In genomic region chr2:195479407-195479806, GRCh38 we compare ENCODE assay signal across 25 cellular contexts.
"Had no signal": no experiment of that assay in that cellular context is flagged by ENCODE, and none has a peak within 500 bp of the region (broad histone marks: within the 10 kb centered on the region; RNA-seq: fewer than 3 reads in every experiment).

No MANE protein-coding gene starts in this region.

- H3K4me3 Mint-ChIP-seq: activated CD4-positive, alpha-beta memory T cell treated with anti-CD3 and anti-CD28 coated beads, Interleukin-2, amount 10 ng/mL, durations not matched to agents 7 days and 5 days; activated CD4-positive, alpha-beta T cell treated with anti-CD3 and anti-CD28 coated beads for 36 hours; activated naive CD4-positive, alpha-beta T cell treated with anti-CD3 and anti-CD28 coated beads, Interleukin-2, amount 10 ng/mL, durations not matched to agents 7 days and 5 days; activated naive CD8-positive, alpha-beta T cell treated with anti-CD3 and anti-CD28 coated beads for 36 hours; activated T-helper 17 cell treated with anti-CD3 and anti-CD28 coated beads, Interleukin-2, amount 50 U/mL, for 72 hours; T-helper 1 cell treated with Interleukin-12 subunit alpha and Interleukin-12 subunit beta and Interleukin-4 antibody, amounts not matched to agents 30 μg/mL and 1 μg/mL, for 36 hours had no signal

- H3K4me2 ChIP-seq: PC-9 had no signal

- H2AFZ ChIP-seq: PC-9 had no signal

- H3K27me3 Mint-ChIP-seq: activated CD4-positive, alpha-beta memory T cell treated with anti-CD3 and anti-CD28 coated beads, Interleukin-2, amount 10 ng/mL, durations not matched to agents 7 days and 5 days; activated CD4-positive, alpha-beta T cell treated with anti-CD3 and anti-CD28 coated beads for 36 hours; activated naive CD4-positive, alpha-beta T cell treated with anti-CD3 and anti-CD28 coated beads, Interleukin-2, amount 10 ng/mL, durations not matched to agents 7 days and 5 days had no signal

- FAIRE-seq: TTC549 had no signal

- ATAC-seq: activated CD4-positive, alpha-beta T cell treated with anti-CD3 and anti-CD28 coated beads for 36 hours; activated T-helper 17 cell treated with anti-CD3 and anti-CD28 coated beads, Interleukin-2, amount 50 U/mL, for 72 hours; K562 had no signal

- H3K4me3 ChIP-seq: K562, PC-9 had no signal

- DNase-seq: activated CD4-positive, alpha-beta memory T cell treated with anti-CD3 and anti-CD28 coated beads, Interleukin-2, amount 10 ng/mL, durations not matched to agents 7 days and 5 days; activated CD4-positive, alpha-beta T cell treated with anti-CD3 and anti-CD28 coated beads for 36 hours; activated CD4-positive, alpha-beta T cell treated with anti-CD3 and anti-CD28 coated beads, Interleukin-2, amount 50 U/mL, for 1 hour; activated CD4-positive, CD25-positive, alpha-beta regulatory T cell; activated gamma-delta T cell treated with Interleukin-2 at 50 U/mL for 16 hours; activated naive CD4-positive, alpha-beta T cell treated with anti-CD3 and anti-CD28 coated beads, Interleukin-2, amount 10 ng/mL, durations not matched to agents 7 days and 5 days; activated naive CD8-positive, alpha-beta T cell treated with anti-CD3 and anti-CD28 coated beads for 36 hours; activated T-cell treated with anti-CD3 and anti-CD28 coated beads for 4 hours; activated T-cell treated with anti-CD3 and anti-CD28 coated beads, Interleukin-2, amount 50 U/mL, for 48 hours; cerebellar nuclear complex; MV-4-11; NCI-H1092 treated with DMSO at 0.1 percent for 48 hours; NCI-H1417 treated with DMSO at 0.1 percent for 48 hours; NCI-H1694; NCI-H2029 treated with DMSO at 0.1 percent for 48 hours; NCI-H345; NCI-H510A treated with DMSO at 0.1 percent for 48 hours; NCI-H69; PC-9; SHP77 treated with DMSO at 0.1 percent for 48 hours; T1000 had no signal

- H3K27ac ChIP-seq: PC-9 had no signal

- H3K27ac Mint-ChIP-seq: activated CD4-positive, alpha-beta memory T cell treated with anti-CD3 and anti-CD28 coated beads, Interleukin-2, amount 10 ng/mL, durations not matched to agents 7 days and 5 days; activated CD4-positive, alpha-beta T cell treated with anti-CD3 and anti-CD28 coated beads for 36 hours; activated naive CD4-positive, alpha-beta T cell treated with anti-CD3 and anti-CD28 coated beads, Interleukin-2, amount 10 ng/mL, durations not matched to agents 7 days and 5 days; activated naive CD8-positive, alpha-beta T cell treated with anti-CD3 and anti-CD28 coated beads for 36 hours; activated T-helper 17 cell treated with anti-CD3 and anti-CD28 coated beads, Interleukin-2, amount 50 U/mL, for 72 hours; T-helper 1 cell treated with Interleukin-12 subunit alpha and Interleukin-12 subunit beta and Interleukin-4 antibody, amounts not matched to agents 30 μg/mL and 1 μg/mL, for 36 hours had no signal
